1 cellular context compared by ENCODE assay signal in genomic region chr14:105487986-105488777, GRCh38.
TF ChIP-seq lines count a peak whose summit lies in the region.

No MANE protein-coding gene starts in this region.

TF ChIP-seq in GM12878, 131 proteins besides CTCF, POLR2A, EP300 and RAD21:
- TF ChIP-seq CBFB (IDR thresholded peaks at IDR 0.05; ENCODE audit: low read depth) (no peak), NR2F1 (conservative IDR thresholded peaks at IDR 0.05) (peak; percentile 53; the same call in 1 of the 2 replicates), POLR2AphosphoS2 (IDR thresholded peaks at IDR 0.05; ENCODE audit: low read depth, low read length) (0 out of 2 replicates have a peak, but pooled peaks have one; percentile 62), DPF2 (IDR thresholded peaks at IDR 0.05) (0 out of 2 replicates have a peak, but pooled peaks have one; percentile 7), ATF7 (IDR thresholded peaks at IDR 0.05; ENCODE audit: low read depth) (no peak), SIX5 (IDR thresholded peaks at IDR 0.05; ENCODE audit: low read depth, low read length, severe bottlenecking) (no peak)
